Comparison of ENCODE assay signal across 13 cellular contexts in genomic region chr10:72251635-72252034, GRCh38. TPM values are rescaled to one million over a fixed set of nuclear protein-coding genes. Genes with fewer than 3 reads are reported as not detected.
DNase-seq lines count a peak whose midpoint lies in the region; ATAC-seq and TF ChIP-seq lines count a peak whose summit lies in the region.
"Had no signal": no experiment of that assay in that cellular context is flagged by ENCODE, and none has a peak within 500 bp of the region (broad histone marks: within the 10 kb centered on the region; RNA-seq: fewer than 3 reads in every experiment).

No MANE protein-coding gene starts in this region.

- H3K9me3 ChIP-seq in Panc1 (ENCODE audit: control insufficient read depth, insufficient read depth, low read depth, low read length) (no peaks in the 10 kb centered on the region), esophagus squamous epithelium (no peaks in the 10 kb centered on the region), suprapubic skin (no peaks in the 10 kb centered on the region)

- peaks cover 68% of the 10 kb centered on the region for H3K4me1 Mint-ChIP-seq in activated CD8-positive, alpha-beta memory T cell treated with anti-CD3 and anti-CD28 coated beads, Interleukin-2, amount 10 ng/mL, durations not matched to agents 7 days and 5 days

- intact Hi-C loops in Panc1 (cut with micrococcal nuclease; ENCODE audit: unreplicated experiment): no loop called here
- intact Hi-C loops in esophagus squamous epithelium (cut with DNase I): no loop called here

- ATAC-seq in activated CD8-positive, alpha-beta memory T cell treated with anti-CD3 and anti-CD28 coated beads, Interleukin-2, amount 10 ng/mL, durations not matched to agents 7 days and 5 days: no peak
- no peak for ATAC-seq in Panc1
- ATAC-seq in HG02571 (IDR thresholded peaks at IDR 0.05; ENCODE audit: unreplicated experiment): no peak
- no peak for ATAC-seq in HG03139 (IDR thresholded peaks at IDR 0.05; ENCODE audit: unreplicated experiment)

- TF ChIP-seq EP300 in suprapubic skin (IDR thresholded peaks at IDR 0.05): no peak

- TF ChIP-seq POLR2A in esophagus squamous epithelium (IDR thresholded peaks at IDR 0.05) (no peak), suprapubic skin (IDR thresholded peaks at IDR 0.05) (no peak)

- no peaks in the 10 kb centered on the region for H3K27me3 Mint-ChIP-seq in activated CD8-positive, alpha-beta memory T cell treated with anti-CD3 and anti-CD28 coated beads, Interleukin-2, amount 10 ng/mL, durations not matched to agents 7 days and 5 days
- H3K27me3 Mint-ChIP-seq: progenitor cell of endocrine pancreas had no signal

- H3K4me1 ChIP-seq in Panc1 (ENCODE audit: control insufficient read depth, insufficient read depth, low read length) (peaks cover 40% of the 10 kb centered on the region), esophagus squamous epithelium (peaks cover 70 to 100% (median 88%) of the 10 kb centered on the region in 3 donors), suprapubic skin (peaks cover 100% of the 10 kb centered on the region)

- H3K36me3 Mint-ChIP-seq in activated CD8-positive, alpha-beta memory T cell treated with anti-CD3 and anti-CD28 coated beads, Interleukin-2, amount 10 ng/mL, durations not matched to agents 7 days and 5 days: no peaks in the 10 kb centered on the region

- no peak for DNase-seq in activated CD8-positive, alpha-beta memory T cell treated with anti-CD3 and anti-CD28 coated beads, Interleukin-2, amount 10 ng/mL, durations not matched to agents 7 days and 5 days
- DNase-seq in activated CD8-positive, alpha-beta memory T cell treated with anti-CD3 and anti-CD28 coated beads, Interleukin-2, amount 50 U/mL, for 4 hours: no peak
- DNase-seq in Panc1 (ENCODE audit: low read depth, low spot score) (no peak), esophagus squamous epithelium (lab: John Stamatoyannopoulos, UW) (no peak), suprapubic skin (ENCODE audit: low spot score in 2 of 2) (no peak), dermis blood vessel endothelial cell (no peak)
- DNase-seq: activated CD4-positive, alpha-beta T cell treated with anti-CD3 and anti-CD28 coated beads for 1 hour; islet precursor cell; NCI-H187; NCI-H510A treated with DMSO at 0.1 percent for 48 hours had no signal

- BruUV-seq in Panc1 (replicated peaks; lab: Mats Ljungman, UMichigan): no TSS peak

- H3K4me3 ChIP-seq in Panc1 (ENCODE audit: low read depth in 2 of 2, low read length in 2 of 2) (no peak overlapping the region), esophagus squamous epithelium (no peak overlapping the region), suprapubic skin (no peak overlapping the region)

- CTCF ChIA-PET in activated CD8-positive, alpha-beta memory T cell treated with anti-CD3 and anti-CD28 coated beads, Interleukin-2, amount 10 ng/mL, durations not matched to agents 7 days and 5 days (lab: Charles Lee): interaction anchor here (0.6 to 11.6 kb wide), 4 partner anchors 8 to 84 kb away, joined by 3 to 94 read pairs (median 29); no protein-coding TSS in a partner anchor
- CTCF ChIA-PET in Panc1 (lab: Charles Lee): no interaction called here

- peak overlapping the region; percentile 1; the same call in 1 of the 2 replicates for H3K27ac ChIP-seq in Panc1 (ENCODE audit: low read length)
- peak overlapping the region in 3 of 4 donors; percentile 54 to 96 (median 96) for H3K27ac ChIP-seq in esophagus squamous epithelium
- H3K27ac ChIP-seq in suprapubic skin: peak overlapping the region; percentile 95

- POLR2A ChIA-PET in Panc1 (lab: Charles Lee): interaction anchor here (0.5 kb wide), 1 partner anchor 244 kb away, joined by 3 read pairs; no protein-coding TSS in a partner anchor

- H3K27ac Mint-ChIP-seq in activated CD8-positive, alpha-beta memory T cell treated with anti-CD3 and anti-CD28 coated beads, Interleukin-2, amount 10 ng/mL, durations not matched to agents 7 days and 5 days: peak overlapping the region; percentile 22
- H3K27ac Mint-ChIP-seq: progenitor cell of endocrine pancreas had no signal

- in situ Hi-C loops in Panc1 (cut with HindIII; ENCODE audit: low pct_unique_long_range_greater_than_20kb, low sequenced_read_pairs): no loop called here

- 86 to 89% methylated on average over 6 of the region's 6 CpGs for WGBS in esophagus squamous epithelium, 2 donors
- 90% methylated on average over 6 of the region's 6 CpGs for WGBS in suprapubic skin

- TF ChIP-seq CTCF in Panc1 (IDR thresholded peaks at IDR 0.05) (no peak), esophagus squamous epithelium (IDR thresholded peaks at IDR 0.05) (no peak), suprapubic skin (IDR thresholded peaks at IDR 0.05) (no peak)

- H3K36me3 ChIP-seq in Panc1 (ENCODE audit: control insufficient read depth, insufficient read depth, low read length) (no peaks in the 10 kb centered on the region), esophagus squamous epithelium (no peaks in the 10 kb centered on the region), suprapubic skin (no peaks in the 10 kb centered on the region)

- H3K4me3 Mint-ChIP-seq in activated CD8-positive, alpha-beta memory T cell treated with anti-CD3 and anti-CD28 coated beads, Interleukin-2, amount 10 ng/mL, durations not matched to agents 7 days and 5 days: no peak overlapping the region

- no peaks in the 10 kb centered on the region for H3K9me3 Mint-ChIP-seq in activated CD8-positive, alpha-beta memory T cell treated with anti-CD3 and anti-CD28 coated beads, Interleukin-2, amount 10 ng/mL, durations not matched to agents 7 days and 5 days (ENCODE audit: low read depth)

- no peaks in the 10 kb centered on the region for H3K27me3 ChIP-seq in Panc1 (ENCODE audit: control insufficient read depth, insufficient read depth, low read length)
- H3K27me3 ChIP-seq in esophagus squamous epithelium: no peaks in the 10 kb centered on the region
- H3K27me3 ChIP-seq in suprapubic skin: no peaks in the 10 kb centered on the region

RNA-seq across cellular contexts. Expression of gene DDIT4, which starts 22.1 kb away (rescaled TPM):
- total RNA-seq in activated CD8-positive, alpha-beta memory T cell treated with anti-CD3 and anti-CD28 coated beads, Interleukin-2, amount 10 ng/mL, durations not matched to agents 7 days and 5 days: 100 to 1,000 TPM; 291 to 293 TPM
- total RNA-seq in Panc1 (2021; ENCODE audit: unreplicated experiment) (157 TPM), esophagus squamous epithelium (100 to 1,000 TPM in 3 of 4 donors, 10 to 100 TPM in 1; 49.4 to 384 (median 138) TPM), suprapubic skin (100 to 1,000 TPM; 170 to 246 (median 225) TPM), dermis blood vessel endothelial cell (146 and 173 TPM in 2 replicates)
- 344 TPM for polyA plus RNA-seq in Panc1 (2012; ENCODE audit: insufficient read length)

RNA-seq across cellular contexts. Expression of gene ASCC1, which starts 35.6 kb away (rescaled TPM):
- 10 to 100 TPM; 34.9 to 36.8 TPM for total RNA-seq in activated CD8-positive, alpha-beta memory T cell treated with anti-CD3 and anti-CD28 coated beads, Interleukin-2, amount 10 ng/mL, durations not matched to agents 7 days and 5 days
- total RNA-seq in Panc1 (2021; ENCODE audit: unreplicated experiment) (114 TPM), esophagus squamous epithelium (10 to 100 TPM; 18.7 to 28.4 (median 24.7) TPM), suprapubic skin (10 to 100 TPM; 20.2 to 31.7 (median 21.2) TPM), dermis blood vessel endothelial cell (33.5 and 38.3 TPM in 2 replicates)
- polyA plus RNA-seq in Panc1 (2012; ENCODE audit: insufficient read length): 72.9 TPM

RNA-seq across cellular contexts. Expression of gene ANAPC16, which starts 35.8 kb away (rescaled TPM):
- 10 to 100 TPM; 61.4 to 67.6 TPM for total RNA-seq in activated CD8-positive, alpha-beta memory T cell treated with anti-CD3 and anti-CD28 coated beads, Interleukin-2, amount 10 ng/mL, durations not matched to agents 7 days and 5 days
- total RNA-seq in Panc1 (2021; ENCODE audit: unreplicated experiment) (110 TPM), esophagus squamous epithelium (100 to 1,000 TPM in 1 of 4 donors, 10 to 100 TPM in 3; 34.2 to 104 (median 58.1) TPM), suprapubic skin (10 to 100 TPM; 57.0 to 83.2 (median 69.3) TPM), dermis blood vessel endothelial cell (51.5 and 54.5 TPM in 2 replicates)
- 77.2 TPM for polyA plus RNA-seq in Panc1 (2012; ENCODE audit: insufficient read length)

Comparison
In these comparisons a context has a peak if more than half of its experiments do, and no peak if none do; other contexts are left out.
1. H3K27ac ChIP-seq: peak in every context shown above with its lines; median percentile 96 in esophagus squamous epithelium; 95 in suprapubic skin; 1 in Panc1.